In genomic region chr19:343941-344624, GRCh38 we compare ENCODE assay signal across 8 cellular contexts. TPM values are rescaled to one million over a fixed set of nuclear protein-coding genes. Genes with fewer than 3 reads are reported as not detected.
DNase-seq lines count a peak whose midpoint lies in the region; ATAC-seq and TF ChIP-seq lines count a peak whose summit lies in the region.

No MANE protein-coding gene starts in this region.

- no peak for TF ChIP-seq CTCF in choroid plexus epithelial cell (conservative IDR thresholded peaks at IDR 0.05; ENCODE audit: low read depth, low read length)

- peak overlapping the region; percentile 58 to 74 for H3K27ac Mint-ChIP-seq in T-cell

- H3K27me3 Mint-ChIP-seq in T-cell: peaks cover 0 to 4% of the 10 kb centered on the region in 2 donors

- peak overlapping the region; percentile 76 to 88 (median 81) for H3K4me3 Mint-ChIP-seq in T-cell

- peaks cover 11% of the 10 kb centered on the region for H3K36me3 Mint-ChIP-seq in T-cell

- H3K9me3 Mint-ChIP-seq in T-cell: no peaks in the 10 kb centered on the region

- CTCF ChIA-PET in T-cell (lab: Charles Lee): no interaction called here

- ATAC-seq in HG02885 (IDR thresholded peaks at IDR 0.05; ENCODE audit: poor library complexity, unreplicated experiment) (peak; percentile 26), T-cell (replicated peaks in 1 of 4) (peak; percentile 60 to 69 (median 62))

- peak overlapping the region; percentile 58 for H3K4me3 ChIP-seq in choroid plexus epithelial cell (ENCODE audit: low read depth, low read length)

- POLR2A ChIA-PET in T-cell (lab: Charles Lee): no interaction called here

- H3K4me1 Mint-ChIP-seq in T-cell: peaks cover 55 to 57% (median 55%) of the 10 kb centered on the region in 3 donors

- DNase-seq in activated T-cell treated with anti-CD3 and anti-CD28 coated beads for 1 hour (ENCODE audit: low read depth): peak; percentile 33
- no peak for DNase-seq in activated T-cell treated with anti-CD3 and anti-CD28 coated beads, Interleukin-2, amount 50 U/mL, for 1 hour
- peak in 14 of 34 experiments; percentile 7 to 48 (median 20) for DNase-seq in T-cell
- DNase-seq in choroid plexus epithelial cell (ENCODE audit: low read depth): peak; percentile 21
- DNase-seq in lung microvascular endothelial cell (ENCODE audit: low read depth in 2 of 2): peak; percentile 31 to 43
- peak in 5 of 6 experiments; percentile 34 to 75 (median 61) for DNase-seq in stimulated activated naive CD4-positive, alpha-beta T cell (lab: John Stamatoyannopoulos, UW)
- no peak for DNase-seq in DMS79 treated with DMSO at 0.1 percent for 48 hours (lab: John Stamatoyannopoulos, UW)

RNA-seq across cellular contexts. Expression of gene MIER2, which starts 0.5 kb away (rescaled TPM):
- total RNA-seq in T-cell (10 to 100 TPM; 13.1 to 23.2 (median 18.0) TPM), lung microvascular endothelial cell (6.5 and 6.9 TPM in 2 replicates)

RNA-seq across cellular contexts. Expression of gene PLPP2, which starts 52.9 kb away (rescaled TPM):
- total RNA-seq in T-cell: 1 to 10 TPM in 3 of 5 donors, under 1 TPM in 2; 0.23 to 2.3 (median 1.1) TPM
- 31.6 and 36.1 TPM in 2 replicates for total RNA-seq in lung microvascular endothelial cell

Comparison
In these comparisons a context has a peak if more than half of its experiments do, and no peak if none do; other contexts are left out.
1. DNase-seq: peak in activated T-cell treated with anti-CD3 and anti-CD28 coated beads for 1 hour (single experiment), choroid plexus epithelial cell (single experiment), lung microvascular endothelial cell (2 of 2) and stimulated activated naive CD4-positive, alpha-beta T cell (5 of 6); none in activated T-cell treated with anti-CD3 and anti-CD28 coated beads, Interleukin-2, amount 50 U/mL, for 1 hour (single experiment) and DMS79 treated with DMSO at 0.1 percent for 48 hours (single experiment).